Comparison of ENCODE assay signal across 1 cellular context in genomic region chr10:118980135-118980865, GRCh38.
A peak's percentile ranks its signal among the peaks of the same experiment; 100 is the strongest.
TF ChIP-seq lines count a peak whose summit lies in the region.

No MANE protein-coding gene starts in this region.

TF ChIP-seq in HEK293, 187 proteins besides CTCF, POLR2A, EP300 and RAD21 (continued from another document):
- no peak for TF ChIP-seq ZBTB11 (tag by site-specific recombination; conservative IDR thresholded peaks at IDR 0.05; ENCODE audit: low read depth)
- no peak for TF ChIP-seq ZNF426 (tag by site-specific recombination; IDR thresholded peaks at IDR 0.05)
- no peak for TF ChIP-seq ATF2 (tag by site-specific recombination; IDR thresholded peaks at IDR 0.05; ENCODE audit: low read depth)
- TF ChIP-seq ZNF211 (tag by site-specific recombination; IDR thresholded peaks at IDR 0.05; ENCODE audit: low read depth), result no peak
- no peak for TF ChIP-seq ZNF341 (tag by site-specific recombination; IDR thresholded peaks at IDR 0.05; ENCODE audit: low read depth)
- TF ChIP-seq ZNF221 (tag by site-specific recombination; IDR thresholded peaks at IDR 0.05; ENCODE audit: borderline replicate concordance), result no peak
- TF ChIP-seq ZXDB (tag by site-specific recombination; IDR thresholded peaks at IDR 0.05), result no peak
- no peak for TF ChIP-seq ZNF571 (tag by site-specific recombination; IDR thresholded peaks at IDR 0.05)
- peak; percentile 81 for TF ChIP-seq SCRT1 (tag by site-specific recombination; IDR thresholded peaks at IDR 0.05; ENCODE audit: borderline replicate concordance)
- no peak for TF ChIP-seq ZNF138 (tag by site-specific recombination; IDR thresholded peaks at IDR 0.05; ENCODE audit: borderline replicate concordance)
- no peak for TF ChIP-seq ZNF155 (tag by site-specific recombination; IDR thresholded peaks at IDR 0.05)
- no peak for TF ChIP-seq ZNF391 (tag by site-specific recombination; IDR thresholded peaks at IDR 0.05; ENCODE audit: borderline replicate concordance, low read depth)
- no peak for TF ChIP-seq ZNF791 (tag by site-specific recombination; IDR thresholded peaks at IDR 0.05)
- TF ChIP-seq ZIC2 (tag by site-specific recombination; IDR thresholded peaks at IDR 0.05), result peak; percentile 93
- TF ChIP-seq KLF10 (tag by site-specific recombination; IDR thresholded peaks at IDR 0.05), result no peak
- TF ChIP-seq SCRT2 (tag by site-specific recombination; IDR thresholded peaks at IDR 0.05), result peak; percentile 95
- TF ChIP-seq ZNF76 (tag by site-specific recombination; IDR thresholded peaks at IDR 0.05; ENCODE audit: borderline replicate concordance, low read depth), result no peak
- no peak for TF ChIP-seq GLI2 (tag by site-specific recombination; IDR thresholded peaks at IDR 0.05; ENCODE audit: borderline replicate concordance, low read depth)
- TF ChIP-seq ZNF292 (tag by site-specific recombination; IDR thresholded peaks at IDR 0.05; ENCODE audit: borderline replicate concordance, low read depth), result no peak
- TF ChIP-seq GLIS2 (tag by site-specific recombination; IDR thresholded peaks at IDR 0.05), result peak; percentile 74
